ENCODE assay signal across 8 cellular contexts in the genomic region with DNA sequence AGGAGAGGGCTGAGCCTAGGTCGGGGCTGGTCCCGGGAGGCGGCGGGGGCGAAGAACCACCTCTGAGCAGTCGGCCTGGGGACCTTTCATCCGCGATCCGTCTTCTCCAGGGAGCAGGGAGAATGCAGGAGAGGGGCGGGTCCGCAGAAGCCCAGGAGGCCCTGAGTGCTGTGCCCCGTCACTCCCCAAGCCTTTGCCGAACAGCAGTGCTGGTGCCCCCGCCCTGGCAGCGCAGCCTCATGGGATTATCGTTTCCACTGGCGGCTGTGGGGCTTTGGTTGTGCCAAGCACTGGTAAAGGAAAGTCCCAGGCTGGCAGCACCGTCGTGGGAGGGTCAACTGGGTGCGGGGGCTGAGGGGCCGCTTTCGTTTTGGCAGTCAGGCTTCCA. TPM values are rescaled to one million over a fixed set of nuclear protein-coding genes. Genes with fewer than 3 reads are reported as not detected.
A peak's percentile ranks its signal among the peaks of the same experiment; 100 is the strongest.
DNase-seq lines count a peak whose midpoint lies in the region; FAIRE-seq and TF ChIP-seq lines count a peak whose summit lies in the region.

No MANE protein-coding gene starts in this region.

- H3K36me3 Mint-ChIP-seq in glutamatergic neuron (ENCODE audit: unreplicated experiment), result no peaks in the 10 kb centered on the region

- TF ChIP-seq CTCF in WI38 (IDR thresholded peaks at IDR 0.05; ENCODE audit: low read depth, low read length) (no peak), glutamatergic neuron (IDR thresholded peaks at IDR 0.05; ENCODE audit: partially characterized antibody, unreplicated experiment) (no peak)

- H3K4me3 Mint-ChIP-seq in glutamatergic neuron (ENCODE audit: unreplicated experiment), result peak overlapping the region; percentile 97

- peak; percentile 27 for DNase-seq in activated T-cell treated with anti-CD3 and anti-CD28 coated beads, Interleukin-2, amount 50 U/mL, for 1 hour
- DNase-seq in activated T-cell treated with anti-CD3 and anti-CD28 coated beads for 4 hours, result no peak
- no peak for DNase-seq in glutamatergic neuron
- DNase-seq in HTR-8/SVneo (ENCODE audit: insufficient read length, low spot score), result no peak
- no peak for DNase-seq in DMS114 treated with DMSO at 0.1 percent for 48 hours (lab: John Stamatoyannopoulos, UW; ENCODE audit: unreplicated experiment)
- no peak for DNase-seq in NCI-H345 (lab: John Stamatoyannopoulos, UW)

- peaks cover 8% of the 10 kb centered on the region for H3K27me3 Mint-ChIP-seq in glutamatergic neuron (ENCODE audit: unreplicated experiment)

- H3K9ac ChIP-seq in skeletal muscle tissue (ENCODE audit: low read depth in 1 of 3, low read length in 3 of 3), result peak overlapping the region; percentile 90 to 95 (median 91)

- H3K9me3 ChIP-seq in skeletal muscle tissue (ENCODE audit: control insufficient read depth in 3 of 3, low read length in 3 of 3), result no peaks in the 10 kb centered on the region

- no peak overlapping the region for H3K27ac Mint-ChIP-seq in glutamatergic neuron (ENCODE audit: unreplicated experiment)

- peaks cover 31 to 35% (median 34%) of the 10 kb centered on the region in 3 donors for H3K36me3 ChIP-seq in skeletal muscle tissue (ENCODE audit: control insufficient read depth in 3 of 3, insufficient read depth in 3 of 3, low read length in 3 of 3)

- peak overlapping the region; percentile 93 for H3K4me3 ChIP-seq in WI38 (ENCODE audit: low read depth, low read length)
- H3K4me3 ChIP-seq in skeletal muscle tissue (ENCODE audit: low read length in 3 of 3), result peak overlapping the region; percentile 87 to 93 (median 93)

- H3K4me1 Mint-ChIP-seq in glutamatergic neuron (ENCODE audit: low read depth, unreplicated experiment), result peaks cover 2% of the 10 kb centered on the region

- peaks cover 8% of the 10 kb centered on the region for H3K9me3 Mint-ChIP-seq in glutamatergic neuron (ENCODE audit: unreplicated experiment)

- FAIRE-seq in HTR-8/SVneo (lab: Jason Lieb, UNC), result no peak

- peaks cover 14 to 26% (median 20%) of the 10 kb centered on the region in 3 donors for H3K4me1 ChIP-seq in skeletal muscle tissue (ENCODE audit: control insufficient read depth in 3 of 3, insufficient read depth in 3 of 3, low read length in 3 of 3)

- H3K27ac ChIP-seq in skeletal muscle tissue (ENCODE audit: low read depth, low read length), result no peak overlapping the region

- peaks cover 0 to 10% (median 6%) of the 10 kb centered on the region in 3 donors for H3K27me3 ChIP-seq in skeletal muscle tissue (ENCODE audit: control insufficient read depth in 3 of 3, insufficient read depth in 3 of 3, low read length in 3 of 3)

RNA-seq across cellular contexts. Expression of gene TBL3, which starts 0.6 kb away (rescaled TPM):
- total RNA-seq in glutamatergic neuron (ENCODE audit: unreplicated experiment) (26.8 TPM), skeletal muscle tissue (18.8 TPM)

RNA-seq across cellular contexts. Expression of gene RNF151, which starts 5.8 kb away (rescaled TPM):
- total RNA-seq in glutamatergic neuron (ENCODE audit: unreplicated experiment), result not detected
- not detected for total RNA-seq in skeletal muscle tissue

RNA-seq across cellular contexts. Expression of gene RPS2, which starts 7.9 kb away (rescaled TPM):
- 1,772 TPM for total RNA-seq in glutamatergic neuron (ENCODE audit: unreplicated experiment)
- total RNA-seq in skeletal muscle tissue, result 3,178 TPM

RNA-seq across cellular contexts. Expression of gene NOXO1, which starts 8.8 kb away (rescaled TPM):
- 1.3 TPM for total RNA-seq in glutamatergic neuron (ENCODE audit: unreplicated experiment)
- 1.6 TPM for total RNA-seq in skeletal muscle tissue

RNA-seq across cellular contexts. Expression of gene GFER, which starts 11.5 kb away (rescaled TPM):
- 26.0 TPM for total RNA-seq in glutamatergic neuron (ENCODE audit: unreplicated experiment)
- total RNA-seq in skeletal muscle tissue, result 4.7 TPM
